ENCODE assay signal across 8 cellular contexts in the genomic region with DNA sequence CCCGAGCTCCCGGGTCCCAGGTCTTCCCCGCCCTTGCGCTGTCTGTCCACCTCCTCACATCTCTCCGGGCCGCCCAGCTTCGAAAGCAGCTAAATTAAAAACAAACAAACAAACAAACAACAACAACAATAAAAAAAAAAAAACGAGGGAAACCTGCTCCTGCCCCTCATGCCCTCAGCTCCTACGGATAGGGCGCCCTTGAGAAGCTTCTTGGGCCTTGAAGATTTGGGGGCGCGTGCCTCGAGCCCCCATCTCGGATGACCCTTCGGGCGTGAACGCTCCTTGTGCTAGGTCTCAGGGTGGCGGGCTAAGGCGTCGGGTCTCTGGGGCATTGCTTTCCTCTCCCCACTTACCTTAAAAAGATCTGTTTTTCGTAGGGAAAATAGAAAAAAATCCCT. TPM values are rescaled to one million over a fixed set of nuclear protein-coding genes. Genes with fewer than 3 reads are reported as not detected.
DNase-seq lines count a peak whose midpoint lies in the region; ATAC-seq lines count a peak whose summit lies in the region.

No MANE protein-coding gene starts in this region.

- no peaks in the 10 kb centered on the region for H3K9me3 ChIP-seq in naive thymus-derived CD4-positive, alpha-beta T cell (ENCODE audit: control insufficient read depth in 2 of 3, low read length in 3 of 3)

- no peak for DNase-seq in stimulated activated naive CD8-positive, alpha-beta T cell treated with anti-CD3 and anti-CD28 coated beads, Interleukin-15, Interleukin-2, amounts not matched to agents 100 U/mL and 50 U/mL, for 24 hours
- peak in 1 of 9 donors; percentile 4 for DNase-seq in naive thymus-derived CD4-positive, alpha-beta T cell
- DNase-seq in SIG-M5 (lab: John Stamatoyannopoulos, UW) (no peak), NCI-H187 (lab: John Stamatoyannopoulos, UW) (no peak), T1000 (lab: John Stamatoyannopoulos, UW) (no peak)

- peaks cover 67% of the 10 kb centered on the region for H3K27me3 Mint-ChIP-seq in stimulated activated naive CD8-positive, alpha-beta T cell treated with anti-CD3 and anti-CD28 coated beads, Interleukin-15, Interleukin-2, amounts not matched to agents 100 ng/mL and 50 ng/mL, for 24 hours
- H3K27me3 Mint-ChIP-seq in dendritic cell treated with granulocyte-macrophage colony-stimulating factor and Interleukin-4, amounts not matched to agents 40 ng/mL and 50 ng/mL, for 4 days, result peaks cover 63% of the 10 kb centered on the region
- peaks cover 45 to 73% (median 56%) of the 10 kb centered on the region in 5 donors for H3K27me3 Mint-ChIP-seq in naive thymus-derived CD4-positive, alpha-beta T cell

- CTCF ChIA-PET in naive thymus-derived CD4-positive, alpha-beta T cell (lab: Charles Lee), result no interaction called here

- H3K9me3 Mint-ChIP-seq in stimulated activated naive CD8-positive, alpha-beta T cell treated with anti-CD3 and anti-CD28 coated beads, Interleukin-15, Interleukin-2, amounts not matched to agents 100 ng/mL and 50 ng/mL, for 24 hours, result no peaks in the 10 kb centered on the region
- H3K9me3 Mint-ChIP-seq in dendritic cell treated with granulocyte-macrophage colony-stimulating factor and Interleukin-4, amounts not matched to agents 40 ng/mL and 50 ng/mL, for 4 days, result no peaks in the 10 kb centered on the region
- no peaks in the 10 kb centered on the region for H3K9me3 Mint-ChIP-seq in naive thymus-derived CD4-positive, alpha-beta T cell

- peaks cover 0 to 6% of the 10 kb centered on the region in 2 donors for H3K4me1 ChIP-seq in naive thymus-derived CD4-positive, alpha-beta T cell (ENCODE audit: control insufficient read depth in 2 of 2, insufficient read depth in 2 of 2, low read length in 2 of 2)

- no peaks in the 10 kb centered on the region for H3K36me3 Mint-ChIP-seq in stimulated activated naive CD8-positive, alpha-beta T cell treated with anti-CD3 and anti-CD28 coated beads, Interleukin-15, Interleukin-2, amounts not matched to agents 100 ng/mL and 50 ng/mL, for 24 hours (ENCODE audit: low read depth)
- no peaks in the 10 kb centered on the region for H3K36me3 Mint-ChIP-seq in dendritic cell treated with granulocyte-macrophage colony-stimulating factor and Interleukin-4, amounts not matched to agents 40 ng/mL and 50 ng/mL, for 4 days (ENCODE audit: low read depth)
- H3K36me3 Mint-ChIP-seq in naive thymus-derived CD4-positive, alpha-beta T cell, result no peaks in the 10 kb centered on the region

- peak overlapping the region; percentile 64 for H3K4me3 ChIP-seq in naive thymus-derived CD4-positive, alpha-beta T cell (ENCODE audit: low read length)

- POLR2A ChIA-PET in naive thymus-derived CD4-positive, alpha-beta T cell (lab: Charles Lee), result interaction anchor here (0.6 to 0.9 kb wide), 2 partner anchors 78 to 107 kb away, joined by 3 read pairs; no protein-coding TSS in a partner anchor

- H3K4me3 Mint-ChIP-seq in stimulated activated naive CD8-positive, alpha-beta T cell treated with anti-CD3 and anti-CD28 coated beads, Interleukin-15, Interleukin-2, amounts not matched to agents 100 ng/mL and 50 ng/mL, for 24 hours, result peak overlapping the region; percentile 80
- peak overlapping the region; percentile 74 for H3K4me3 Mint-ChIP-seq in dendritic cell treated with granulocyte-macrophage colony-stimulating factor and Interleukin-4, amounts not matched to agents 40 ng/mL and 50 ng/mL, for 4 days
- H3K4me3 Mint-ChIP-seq in naive thymus-derived CD4-positive, alpha-beta T cell, result peak overlapping the region; percentile 81 to 92 (median 88)

- H3K27ac Mint-ChIP-seq in stimulated activated naive CD8-positive, alpha-beta T cell treated with anti-CD3 and anti-CD28 coated beads, Interleukin-15, Interleukin-2, amounts not matched to agents 100 ng/mL and 50 ng/mL, for 24 hours, result peak overlapping the region; percentile 55
- H3K27ac Mint-ChIP-seq in dendritic cell treated with granulocyte-macrophage colony-stimulating factor and Interleukin-4, amounts not matched to agents 40 ng/mL and 50 ng/mL, for 4 days, result no peak overlapping the region
- peak overlapping the region in 1 of 9 donors; percentile 56 for H3K27ac Mint-ChIP-seq in naive thymus-derived CD4-positive, alpha-beta T cell

- no peak overlapping the region for H3K27ac ChIP-seq in naive thymus-derived CD4-positive, alpha-beta T cell (ENCODE audit: low read depth, low read length)

- peaks cover 10% of the 10 kb centered on the region in 2 donors for H3K27me3 ChIP-seq in naive thymus-derived CD4-positive, alpha-beta T cell (ENCODE audit: control insufficient read depth in 2 of 2, insufficient read depth in 2 of 2, low read length in 2 of 2)

- no peak for ATAC-seq in stimulated activated naive CD8-positive, alpha-beta T cell treated with anti-CD3 and anti-CD28 coated beads, Interleukin-15, Interleukin-2, amounts not matched to agents 100 U/mL and 50 U/mL, for 24 hours
- ATAC-seq in naive thymus-derived CD4-positive, alpha-beta T cell, result no peak
- ATAC-seq in HG02571 (IDR thresholded peaks at IDR 0.05; ENCODE audit: unreplicated experiment), result no peak

- intact Hi-C loops in dendritic cell treated with granulocyte-macrophage colony-stimulating factor and Interleukin-4, amounts not matched to agents 40 ng/mL and 50 ng/mL, for 4 days (cut with micrococcal nuclease), result no loop called here
- intact Hi-C loops in naive thymus-derived CD4-positive, alpha-beta T cell (cut with micrococcal nuclease), result loop anchor here (2.0 to 10.0 kb wide), 6 partner anchors 19 to 149 kb away; partner anchors contain the start of gene PRDM5 (in 2 of the 2)

- no peaks in the 10 kb centered on the region for H3K36me3 ChIP-seq in naive thymus-derived CD4-positive, alpha-beta T cell (ENCODE audit: control insufficient read depth in 2 of 3, insufficient read depth in 3 of 3, low read length in 3 of 3)

- H3K4me1 Mint-ChIP-seq in stimulated activated naive CD8-positive, alpha-beta T cell treated with anti-CD3 and anti-CD28 coated beads, Interleukin-15, Interleukin-2, amounts not matched to agents 100 ng/mL and 50 ng/mL, for 24 hours (ENCODE audit: low read depth), result peaks cover 34% of the 10 kb centered on the region
- H3K4me1 Mint-ChIP-seq in dendritic cell treated with granulocyte-macrophage colony-stimulating factor and Interleukin-4, amounts not matched to agents 40 ng/mL and 50 ng/mL, for 4 days (ENCODE audit: low read depth), result peaks cover 33% of the 10 kb centered on the region
- H3K4me1 Mint-ChIP-seq in naive thymus-derived CD4-positive, alpha-beta T cell, result peaks cover 20 to 37% (median 23%) of the 10 kb centered on the region in 7 donors

RNA-seq across cellular contexts. Expression of gene NDNF, which starts 0.7 kb away (rescaled TPM):
- not detected for total RNA-seq in naive thymus-derived CD4-positive, alpha-beta T cell
- polyA plus RNA-seq in naive thymus-derived CD4-positive, alpha-beta T cell, result not detected
